In the genomic region with DNA sequence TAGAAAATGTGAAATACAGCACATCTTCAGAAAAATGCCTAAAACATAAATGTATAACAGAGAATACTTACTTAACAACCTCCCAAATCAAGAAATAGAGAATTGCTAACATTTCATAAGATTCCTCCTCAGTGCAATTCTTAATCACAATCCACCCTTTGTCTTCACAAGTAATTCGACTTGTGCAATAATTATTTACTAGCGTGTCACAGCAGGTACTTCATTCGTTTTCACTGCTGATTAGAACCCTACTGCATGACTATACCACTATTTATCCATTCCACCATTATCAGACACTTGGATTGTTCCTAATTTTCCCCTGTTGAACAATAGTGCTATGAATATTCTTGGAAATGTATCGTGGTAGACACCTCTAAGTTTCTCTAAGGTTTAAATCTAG, we compare ENCODE assay signal across 34 cellular contexts.
"Had no signal": no experiment of that assay in that cellular context is flagged by ENCODE, and none has a peak within 500 bp of the region (broad histone marks: within the 10 kb centered on the region; RNA-seq: fewer than 3 reads in every experiment).

No MANE protein-coding gene starts in this region.

- H3K9me3 Mint-ChIP-seq: activated B cell treated with CpG ODN at 0.5 μM for 24 hours; activated CD4-positive, alpha-beta memory T cell treated with anti-CD3 and anti-CD28 coated beads for 36 hours; activated CD4-positive, alpha-beta T cell treated with anti-CD3 and anti-CD28 coated beads, Interleukin-2, amount 10 ng/mL, durations not matched to agents 24 days and 14 days; activated naive CD4-positive, alpha-beta T cell treated with anti-CD3 and anti-CD28 coated beads for 36 hours; activated naive CD4-positive, alpha-beta T cell treated with anti-CD3 and anti-CD28 coated beads, Interleukin-2, amount 50 U/mL, for 24 hours; activated naive CD8-positive, alpha-beta T cell treated with anti-CD3 and anti-CD28 coated beads for 36 hours; activated naive CD8-positive, alpha-beta T cell treated with anti-CD3 and anti-CD28 coated beads, Interleukin-2, amount 50 U/mL, for 24 hours; activated T-helper 1 cell treated with anti-CD3 and anti-CD28 coated beads, Interleukin-12 subunit alpha, Interleukin-12 subunit beta, Interleukin-2, Interleukin-4 antibody, amounts not matched to agents 30 ng/mL and 10 ng/mL and 1 ng/mL, durations not matched to agents 14 hours and 24 hours and 36 hours; central memory CD8-positive, alpha-beta T cell; effector memory CD8-positive, alpha-beta T cell had no signal

- ATAC-seq: activated CD4-positive, CD25-positive, alpha-beta regulatory T cell treated with anti-CD3 and anti-CD28 coated beads, Interleukin-2, amount 50 U/mL, for 24 hours; activated CD8-positive, alpha-beta memory T cell treated with anti-CD3 and anti-CD28 coated beads, Interleukin-2, amount 10 ng/mL, durations not matched to agents 7 days and 5 days; activated CD8-positive, alpha-beta T cell treated with anti-CD3 and anti-CD28 coated beads, Interleukin-2, amount 10 ng/mL, durations not matched to agents 7 days and 5 days; activated naive CD8-positive, alpha-beta T cell treated with anti-CD3 and anti-CD28 coated beads, Interleukin-2, amount 50 U/mL, for 24 hours; body of pancreas; effector memory CD8-positive, alpha-beta T cell; gastroesophageal sphincter; heart right ventricle; T-helper 17 cell had no signal

- H3K36me3 Mint-ChIP-seq: activated CD4-positive, alpha-beta memory T cell treated with anti-CD3 and anti-CD28 coated beads for 36 hours had no signal

- H3K27ac Mint-ChIP-seq: activated B cell treated with CpG ODN at 0.5 μM for 24 hours; activated CD4-positive, alpha-beta memory T cell treated with anti-CD3 and anti-CD28 coated beads for 36 hours; activated CD4-positive, alpha-beta T cell treated with anti-CD3 and anti-CD28 coated beads, Interleukin-2, amount 10 ng/mL, durations not matched to agents 24 days and 14 days; activated CD8-positive, alpha-beta memory T cell treated with anti-CD3 and anti-CD28 coated beads, Interleukin-2, amount 10 ng/mL, durations not matched to agents 7 days and 5 days; activated CD8-positive, alpha-beta T cell treated with anti-CD3 and anti-CD28 coated beads, Interleukin-2, amount 10 ng/mL, durations not matched to agents 7 days and 5 days; activated naive CD4-positive, alpha-beta T cell treated with anti-CD3 and anti-CD28 coated beads for 36 hours; activated naive CD4-positive, alpha-beta T cell treated with anti-CD3 and anti-CD28 coated beads, Interleukin-2, amount 50 U/mL, for 24 hours; activated naive CD8-positive, alpha-beta T cell treated with anti-CD3 and anti-CD28 coated beads for 36 hours; activated naive CD8-positive, alpha-beta T cell treated with anti-CD3 and anti-CD28 coated beads, Interleukin-2, amount 50 U/mL, for 24 hours; activated T-helper 1 cell treated with anti-CD3 and anti-CD28 coated beads, Interleukin-12 subunit alpha, Interleukin-12 subunit beta, Interleukin-2, Interleukin-4 antibody, amounts not matched to agents 30 ng/mL and 10 ng/mL and 1 ng/mL, durations not matched to agents 14 hours and 24 hours and 36 hours; activated T-helper 2 cell treated with anti-CD3 and anti-CD28 coated beads, Interferon-gamma antibody, Interleukin-2, Interleukin-4, amounts not matched to agents 10 μg/mL and 5 μg/mL and 100 μg/mL, durations not matched to agents 14 hours and 24 hours and 36 hours; effector memory CD8-positive, alpha-beta T cell; T-helper 17 cell; T-helper 2 cell treated with Interferon-gamma antibody and Interleukin-4, amounts not matched to agents 5 μg/mL and 100 μg/mL, for 36 hours had no signal

- H3K27ac ChIP-seq: adrenal gland, body of pancreas, esophagus muscularis mucosa, gastroesophageal sphincter, heart right ventricle, WERI-Rb-1 had no signal

- DNase-seq: activated B cell treated with CpG ODN at 0.5 μM for 24 hours; activated CD4-positive, alpha-beta memory T cell treated with anti-CD3 and anti-CD28 coated beads for 36 hours; activated CD4-positive, alpha-beta T cell treated with anti-CD3 and anti-CD28 coated beads, Interleukin-2, amount 10 ng/mL, durations not matched to agents 24 days and 14 days; activated CD8-positive, alpha-beta memory T cell treated with anti-CD3 and anti-CD28 coated beads, Interleukin-2, amount 10 ng/mL, durations not matched to agents 7 days and 5 days; activated CD8-positive, alpha-beta memory T cell treated with anti-CD3 and anti-CD28 coated beads, Interleukin-2, amount 50 U/mL, for 4 hours; activated CD8-positive, alpha-beta T cell treated with anti-CD3 and anti-CD28 coated beads, Interleukin-2, amount 10 ng/mL, durations not matched to agents 7 days and 5 days; activated effector memory CD4-positive, alpha-beta T cell treated with anti-CD3 and anti-CD28 coated beads, Interleukin-2, amount 50 U/mL, for 16 hours; activated naive CD4-positive, alpha-beta T cell treated with anti-CD3 and anti-CD28 coated beads for 36 hours; activated naive CD8-positive, alpha-beta T cell treated with anti-CD3 and anti-CD28 coated beads for 36 hours; activated naive CD8-positive, alpha-beta T cell treated with anti-CD3 and anti-CD28 coated beads, Interleukin-2, amount 50 U/mL, for 24 hours; activated T-cell treated with anti-CD3 and anti-CD28 coated beads, Interleukin-2, amount 50 U/mL, for 1 hour; activated T-cell treated with anti-CD3 and anti-CD28 coated beads, Interleukin-2, amount 50 U/mL, for 48 hours; adrenal gland; amygdala; aorta; body of pancreas; cortex of kidney; dermis blood vessel endothelial cell; effector CD4-positive, alpha-beta T cell; effector memory CD8-positive, alpha-beta T cell; foreskin melanocyte; heart right ventricle; T-helper 1 cell; T-helper 17 cell; T1000; WERI-Rb-1 had no signal

- H3K27me3 Mint-ChIP-seq: activated B cell treated with CpG ODN at 0.5 μM for 24 hours; activated CD4-positive, alpha-beta memory T cell treated with anti-CD3 and anti-CD28 coated beads for 36 hours; activated CD4-positive, alpha-beta T cell treated with anti-CD3 and anti-CD28 coated beads, Interleukin-2, amount 10 ng/mL, durations not matched to agents 24 days and 14 days; activated CD8-positive, alpha-beta memory T cell treated with anti-CD3 and anti-CD28 coated beads, Interleukin-2, amount 10 ng/mL, durations not matched to agents 7 days and 5 days; activated naive CD4-positive, alpha-beta T cell treated with anti-CD3 and anti-CD28 coated beads, Interleukin-2, amount 50 U/mL, for 24 hours; activated naive CD8-positive, alpha-beta T cell treated with anti-CD3 and anti-CD28 coated beads for 36 hours; activated naive CD8-positive, alpha-beta T cell treated with anti-CD3 and anti-CD28 coated beads, Interleukin-2, amount 50 U/mL, for 24 hours; central memory CD8-positive, alpha-beta T cell; effector memory CD8-positive, alpha-beta T cell; T-helper 17 cell had no signal

- H3K27me3 ChIP-seq: adrenal gland, body of pancreas, esophagus muscularis mucosa, gastroesophageal sphincter, heart right ventricle had no signal

- H3K4me3 Mint-ChIP-seq: activated B cell treated with CpG ODN at 0.5 μM for 24 hours; activated CD4-positive, alpha-beta memory T cell treated with anti-CD3 and anti-CD28 coated beads for 36 hours; activated CD4-positive, alpha-beta T cell treated with anti-CD3 and anti-CD28 coated beads, Interleukin-2, amount 10 ng/mL, durations not matched to agents 24 days and 14 days; activated CD8-positive, alpha-beta memory T cell treated with anti-CD3 and anti-CD28 coated beads, Interleukin-2, amount 10 ng/mL, durations not matched to agents 7 days and 5 days; activated CD8-positive, alpha-beta T cell treated with anti-CD3 and anti-CD28 coated beads, Interleukin-2, amount 10 ng/mL, durations not matched to agents 7 days and 5 days; activated naive CD4-positive, alpha-beta T cell treated with anti-CD3 and anti-CD28 coated beads for 36 hours; activated naive CD4-positive, alpha-beta T cell treated with anti-CD3 and anti-CD28 coated beads, Interleukin-2, amount 50 U/mL, for 24 hours; activated naive CD8-positive, alpha-beta T cell treated with anti-CD3 and anti-CD28 coated beads for 36 hours; activated naive CD8-positive, alpha-beta T cell treated with anti-CD3 and anti-CD28 coated beads, Interleukin-2, amount 50 U/mL, for 24 hours; activated T-helper 1 cell treated with anti-CD3 and anti-CD28 coated beads, Interleukin-12 subunit alpha, Interleukin-12 subunit beta, Interleukin-2, Interleukin-4 antibody, amounts not matched to agents 30 ng/mL and 10 ng/mL and 1 ng/mL, durations not matched to agents 14 hours and 24 hours and 36 hours; central memory CD8-positive, alpha-beta T cell; effector memory CD8-positive, alpha-beta T cell; T-helper 17 cell; T-helper 2 cell treated with Interferon-gamma antibody and Interleukin-4, amounts not matched to agents 5 μg/mL and 100 μg/mL, for 36 hours had no signal

- H3K4me3 ChIP-seq: adrenal gland, body of pancreas, esophagus muscularis mucosa, gastroesophageal sphincter, heart right ventricle had no signal

- H3K9me3 ChIP-seq: adrenal gland, body of pancreas, esophagus muscularis mucosa, gastroesophageal sphincter, heart right ventricle had no signal

- H3K4me1 ChIP-seq: adrenal gland, body of pancreas, gastroesophageal sphincter had no signal

- H3K36me3 ChIP-seq: adrenal gland, esophagus muscularis mucosa, gastroesophageal sphincter had no signal
